ENCODE assay signal across 11 cellular contexts in the genomic region with DNA sequence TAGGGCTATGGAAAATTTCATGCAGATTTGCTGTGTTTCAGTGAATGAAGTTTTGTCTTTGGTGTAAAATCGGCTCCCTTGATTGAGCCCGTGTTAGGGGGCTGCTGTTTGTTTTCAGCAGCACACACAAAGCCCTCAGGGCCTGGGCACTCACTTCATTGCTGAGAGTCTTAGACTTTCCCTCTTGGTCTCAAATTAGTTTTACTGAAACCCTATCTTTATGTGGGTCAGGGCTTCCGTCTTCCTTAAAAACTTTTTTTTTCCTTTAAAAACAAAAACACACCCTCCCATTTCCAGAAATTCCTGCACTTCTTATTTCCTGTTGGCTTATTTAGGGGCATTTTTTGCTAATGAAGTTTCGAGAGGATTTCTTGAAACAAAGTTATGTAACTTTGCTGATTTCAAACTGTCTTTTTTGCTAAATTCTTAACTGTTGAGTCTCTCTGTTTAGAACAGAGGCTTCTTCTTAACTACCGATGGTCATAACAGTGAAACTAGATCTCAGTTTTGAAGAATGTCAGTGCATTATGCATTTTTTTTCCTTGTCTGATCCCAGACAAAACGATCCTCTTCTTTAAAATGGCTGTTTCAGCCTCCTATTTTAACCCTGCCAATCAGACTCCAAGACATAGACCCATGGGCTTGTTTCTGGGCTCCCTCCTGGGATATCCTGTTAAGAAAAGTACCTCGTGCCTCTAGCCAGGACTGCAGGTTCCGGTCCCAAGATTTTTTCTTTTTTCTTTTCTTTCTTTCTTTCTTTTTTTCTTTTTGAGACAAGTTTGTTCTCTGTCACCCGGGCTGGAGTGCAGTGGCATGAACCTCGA. TPM values are rescaled to one million over a fixed set of nuclear protein-coding genes. Genes with fewer than 3 reads are reported as not detected.
DNase-seq lines count a peak whose midpoint lies in the region; FAIRE-seq and TF ChIP-seq lines count a peak whose summit lies in the region.
"Had no signal": no experiment of that assay in that cellular context is flagged by ENCODE, and none has a peak within 500 bp of the region (broad histone marks: within the 10 kb centered on the region; RNA-seq: fewer than 3 reads in every experiment).

No MANE protein-coding gene starts in this region.

- no peaks in the 10 kb centered on the region for H3K36me3 Mint-ChIP-seq in astrocyte (ENCODE audit: low read depth, unreplicated experiment)

- H3K27ac Mint-ChIP-seq in astrocyte (ENCODE audit: unreplicated experiment), result peak overlapping the region; percentile 98
- H3K27ac Mint-ChIP-seq: T-helper 17 cell had no signal

- no peak overlapping the region for H3K4me3 ChIP-seq in astrocyte (ENCODE audit: insufficient read depth, low read depth, low read length)
- no peak overlapping the region for H3K4me3 ChIP-seq in right atrium auricular region
- no peak overlapping the region for H3K4me3 ChIP-seq in sigmoid colon

- DNase-seq in EL (peak; percentile 74), astrocyte (ENCODE audit: low read depth) (peak; percentile 83), right atrium auricular region (ENCODE audit: low spot score) (no peak), sigmoid colon (no peak), SHP77 (lab: John Stamatoyannopoulos, UW) (no peak), NCI-H187 treated with DMSO at 0.1 percent for 48 hours (lab: John Stamatoyannopoulos, UW) (no peak), DMS79 (lab: John Stamatoyannopoulos, UW) (no peak), MV-4-11 (lab: John Stamatoyannopoulos, UW) (no peak)
- DNase-seq: Calu3, small intestine, T-helper 17 cell had no signal

- TF ChIP-seq EP300 in sigmoid colon (IDR thresholded peaks at IDR 0.05), result no peak

- no peaks in the 10 kb centered on the region for H4K20me1 ChIP-seq in astrocyte (ENCODE audit: insufficient read depth, low read length)

- WGBS in sigmoid colon, 2 donors, result 64 to 72% methylated on average over 10 of the region's 10 CpGs

- peak overlapping the region; percentile 43 for H2AFZ ChIP-seq in astrocyte (ENCODE audit: low read depth, low read length)

- peak overlapping the region; percentile 40 for H3K4me3 Mint-ChIP-seq in astrocyte (ENCODE audit: unreplicated experiment)
- H3K4me3 Mint-ChIP-seq: T-helper 17 cell had no signal

- H3K27ac ChIP-seq in astrocyte (ENCODE audit: low read depth, low read length), result peak overlapping the region; percentile 97
- peak overlapping the region; percentile 32 to 73 for H3K27ac ChIP-seq in right atrium auricular region
- peak overlapping the region; percentile 57 to 82 (median 71) for H3K27ac ChIP-seq in sigmoid colon

- intact Hi-C loops in sigmoid colon (cut with DNase I), result no loop called here

- peak overlapping the region; percentile 80 for H3K9ac ChIP-seq in astrocyte (ENCODE audit: low read length)

- TF ChIP-seq POLR2A in sigmoid colon (IDR thresholded peaks at IDR 0.05), result no peak

- H3K36me3 ChIP-seq in astrocyte (ENCODE audit: insufficient read depth, low read length) (no peaks in the 10 kb centered on the region), right atrium auricular region (no peaks in the 10 kb centered on the region), sigmoid colon (no peaks in the 10 kb centered on the region)

- no peaks in the 10 kb centered on the region for H3K79me2 ChIP-seq in astrocyte (ENCODE audit: insufficient read depth, low read length)

- peaks cover 36% of the 10 kb centered on the region for H3K4me1 Mint-ChIP-seq in astrocyte (ENCODE audit: low read depth, unreplicated experiment)
- H3K4me1 Mint-ChIP-seq: T-helper 17 cell had no signal

- peaks cover 47% of the 10 kb centered on the region for H3K4me1 ChIP-seq in astrocyte (ENCODE audit: insufficient read depth, low read length)
- H3K4me1 ChIP-seq in right atrium auricular region, result peaks cover 0 to 29% of the 10 kb centered on the region in 2 donors
- H3K4me1 ChIP-seq in sigmoid colon, result peaks cover 0 to 34% (median 23%) of the 10 kb centered on the region in 4 donors

- no peaks in the 10 kb centered on the region for H3K27me3 ChIP-seq in astrocyte (ENCODE audit: insufficient read depth, low read length)
- H3K27me3 ChIP-seq in right atrium auricular region, result no peaks in the 10 kb centered on the region
- H3K27me3 ChIP-seq in sigmoid colon, result no peaks in the 10 kb centered on the region

- peak overlapping the region; percentile 79 for H3K4me2 ChIP-seq in astrocyte (ENCODE audit: low read length)

- H3K27me3 Mint-ChIP-seq in astrocyte (ENCODE audit: low read depth, unreplicated experiment), result no peaks in the 10 kb centered on the region

- FAIRE-seq in astrocyte (lab: Jason Lieb, UNC), result peak; percentile 90
- FAIRE-seq: small intestine had no signal

- no peaks in the 10 kb centered on the region for H3K9me3 Mint-ChIP-seq in astrocyte (ENCODE audit: unreplicated experiment)

- TF ChIP-seq CTCF in astrocyte (IDR thresholded peaks at IDR 0.05; ENCODE audit: insufficient read depth, low read depth, low read length) (no peak), right atrium auricular region (IDR thresholded peaks at IDR 0.05) (no peak), sigmoid colon (IDR thresholded peaks at IDR 0.05) (no peak)

- no peaks in the 10 kb centered on the region for H3K9me3 ChIP-seq in astrocyte (ENCODE audit: insufficient read depth, low read depth, low read length)
- H3K9me3 ChIP-seq in right atrium auricular region, result no peaks in the 10 kb centered on the region
- H3K9me3 ChIP-seq in sigmoid colon, result no peaks in the 10 kb centered on the region

RNA-seq across cellular contexts. Expression of a gene that starts 23.3 kb away (rescaled TPM):
- 52.5 and 61.0 TPM in 2 replicates for total RNA-seq in astrocyte
- 100 to 1,000 TPM in 1 of 2 donors, 10 to 100 TPM in 1; 67.8 to 110 TPM for total RNA-seq in right atrium auricular region
- total RNA-seq in sigmoid colon, result 10 to 100 TPM; 46.7 to 78.1 (median 61.1) TPM
- polyA plus RNA-seq in sigmoid colon, result 10 to 100 TPM; 50.8 to 88.9 (median 56.9) TPM

RNA-seq across cellular contexts. Expression of a gene that starts 23.4 kb away (rescaled TPM):
- 20.2 and 21.3 TPM in 2 replicates for total RNA-seq in astrocyte
- total RNA-seq in right atrium auricular region, result 10 to 100 TPM; 16.1 to 27.8 TPM
- 10 to 100 TPM; 22.5 to 33.5 (median 25.6) TPM for total RNA-seq in sigmoid colon
- polyA plus RNA-seq in sigmoid colon, result 10 to 100 TPM; 16.6 to 18.6 (median 17.8) TPM

Comparison
In these comparisons a context has a peak if more than half of its experiments do, and no peak if none do; other contexts are left out.
1. DNase-seq: peak in EL (single experiment) and astrocyte (single experiment); none in right atrium auricular region (single experiment), sigmoid colon (single experiment), SHP77 (0 of 2), NCI-H187 treated with DMSO at 0.1 percent for 48 hours (single experiment), DMS79 (single experiment) and MV-4-11 (single experiment).
2. Peak in every context shown above with its lines, with median percentiles within 50 percentile points of each other: H3K27ac ChIP-seq.